27 cellular contexts compared by ENCODE assay signal in genomic region chr1:221437171-221437570, GRCh38.
"Had no signal": no experiment of that assay in that cellular context is flagged by ENCODE, and none has a peak within 500 bp of the region (broad histone marks: within the 10 kb centered on the region; RNA-seq: fewer than 3 reads in every experiment).

No MANE protein-coding gene starts in this region.

- H3K36me3 ChIP-seq: gastroesophageal sphincter, sigmoid colon, spleen, thoracic aorta, vagina had no signal

- H3K4me3 Mint-ChIP-seq: activated B cell treated with CpG ODN at 0.5 μM for 24 hours; activated CD4-positive, alpha-beta T cell treated with anti-CD3 and anti-CD28 coated beads for 36 hours; activated T-cell treated with anti-CD3 and anti-CD28 coated beads, Interleukin-2, amount 50 U/mL, for 24 hours; activated T-helper 17 cell treated with anti-CD3 and anti-CD28 coated beads, Interleukin-2, amount 50 U/mL, for 72 hours; dendritic cell treated with granulocyte-macrophage colony-stimulating factor and Interleukin-4, amounts not matched to agents 40 ng/mL and 50 ng/mL, for 4 days; memory B cell; naive B cell; neural crest cell; type B pancreatic cell had no signal

- ATAC-seq: activated CD4-positive, alpha-beta T cell treated with anti-CD3 and anti-CD28 coated beads for 36 hours; activated naive CD4-positive, alpha-beta T cell treated with anti-CD3 and anti-CD28 coated beads, Interleukin-2, amount 50 U/mL, for 72 hours; gastroesophageal sphincter; left colon had no signal

- H3K27ac Mint-ChIP-seq: activated B cell treated with CpG ODN at 0.5 μM for 24 hours; dendritic cell treated with granulocyte-macrophage colony-stimulating factor and Interleukin-4, amounts not matched to agents 40 ng/mL and 50 ng/mL, for 4 days; memory B cell; type B pancreatic cell had no signal

- DNase-seq: activated B cell treated with CpG ODN at 0.5 μM for 24 hours; activated CD4-positive, alpha-beta T cell treated with anti-CD3 and anti-CD28 coated beads for 36 hours; activated CD4-positive, alpha-beta T cell treated with anti-CD3 and anti-CD28 coated beads, Interleukin-2, amount 50 U/mL, for 4 hours; activated CD8-positive, alpha-beta memory T cell treated with anti-CD3 and anti-CD28 coated beads for 24 hours; activated CD8-positive, alpha-beta memory T cell treated with anti-CD3 and anti-CD28 coated beads, Interleukin-2, amount 50 U/mL, for 4 hours; activated T-cell treated with anti-CD3 and anti-CD28 coated beads, Interleukin-2, amount 50 U/mL, for 24 hours; amygdala; effector CD4-positive, alpha-beta T cell; head of caudate nucleus; left colon; naive B cell; occipital lobe; sigmoid colon; spleen; stimulated activated CD4-positive, alpha-beta T cell treated with anti-CD3 and anti-CD28 coated beads, Interleukin-4, amount 100 ng/mL, for 1 hour; stimulated activated naive CD4-positive, alpha-beta T cell treated with Interleukin-2 at 50 U/mL for 16 hours; T-helper 1 cell; T-helper 9 cell had no signal

- H3K9me3 ChIP-seq: gastroesophageal sphincter, sigmoid colon, spleen, thoracic aorta, vagina had no signal

- H3K9me3 Mint-ChIP-seq: activated B cell treated with CpG ODN at 0.5 μM for 24 hours; activated naive CD4-positive, alpha-beta T cell treated with anti-CD3 and anti-CD28 coated beads, Interleukin-2, amount 50 U/mL, for 72 hours; activated T-cell treated with anti-CD3 and anti-CD28 coated beads, Interleukin-2, amount 50 U/mL, for 24 hours; activated T-helper 17 cell treated with anti-CD3 and anti-CD28 coated beads, Interleukin-2, amount 50 U/mL, for 72 hours; dendritic cell treated with granulocyte-macrophage colony-stimulating factor and Interleukin-4, amounts not matched to agents 40 ng/mL and 50 ng/mL, for 4 days; memory B cell; naive B cell; neural crest cell; type B pancreatic cell had no signal

- H3K4me3 ChIP-seq: gastroesophageal sphincter, sigmoid colon, spleen, thoracic aorta, vagina had no signal

- H3K27ac ChIP-seq: thoracic aorta, vagina had no signal

- H3K27me3 Mint-ChIP-seq: activated B cell treated with CpG ODN at 0.5 μM for 24 hours; activated T-helper 17 cell treated with anti-CD3 and anti-CD28 coated beads, Interleukin-2, amount 50 U/mL, for 72 hours had no signal

- H3K27me3 ChIP-seq: gastroesophageal sphincter, sigmoid colon, spleen, vagina had no signal

- H3K36me3 Mint-ChIP-seq: activated naive CD4-positive, alpha-beta T cell treated with anti-CD3 and anti-CD28 coated beads, Interleukin-2, amount 50 U/mL, for 72 hours; memory B cell; naive B cell; type B pancreatic cell had no signal
